ENCODE assay signal across 1 cellular context in genomic region chr5:179549973-179550510, GRCh38.
TF ChIP-seq lines count a peak whose summit lies in the region.

No MANE protein-coding gene starts in this region.

TF ChIP-seq in K562, 482 proteins besides CTCF, POLR2A, EP300 and RAD21 (continued from another document):
- TF ChIP-seq, protein P1, sequence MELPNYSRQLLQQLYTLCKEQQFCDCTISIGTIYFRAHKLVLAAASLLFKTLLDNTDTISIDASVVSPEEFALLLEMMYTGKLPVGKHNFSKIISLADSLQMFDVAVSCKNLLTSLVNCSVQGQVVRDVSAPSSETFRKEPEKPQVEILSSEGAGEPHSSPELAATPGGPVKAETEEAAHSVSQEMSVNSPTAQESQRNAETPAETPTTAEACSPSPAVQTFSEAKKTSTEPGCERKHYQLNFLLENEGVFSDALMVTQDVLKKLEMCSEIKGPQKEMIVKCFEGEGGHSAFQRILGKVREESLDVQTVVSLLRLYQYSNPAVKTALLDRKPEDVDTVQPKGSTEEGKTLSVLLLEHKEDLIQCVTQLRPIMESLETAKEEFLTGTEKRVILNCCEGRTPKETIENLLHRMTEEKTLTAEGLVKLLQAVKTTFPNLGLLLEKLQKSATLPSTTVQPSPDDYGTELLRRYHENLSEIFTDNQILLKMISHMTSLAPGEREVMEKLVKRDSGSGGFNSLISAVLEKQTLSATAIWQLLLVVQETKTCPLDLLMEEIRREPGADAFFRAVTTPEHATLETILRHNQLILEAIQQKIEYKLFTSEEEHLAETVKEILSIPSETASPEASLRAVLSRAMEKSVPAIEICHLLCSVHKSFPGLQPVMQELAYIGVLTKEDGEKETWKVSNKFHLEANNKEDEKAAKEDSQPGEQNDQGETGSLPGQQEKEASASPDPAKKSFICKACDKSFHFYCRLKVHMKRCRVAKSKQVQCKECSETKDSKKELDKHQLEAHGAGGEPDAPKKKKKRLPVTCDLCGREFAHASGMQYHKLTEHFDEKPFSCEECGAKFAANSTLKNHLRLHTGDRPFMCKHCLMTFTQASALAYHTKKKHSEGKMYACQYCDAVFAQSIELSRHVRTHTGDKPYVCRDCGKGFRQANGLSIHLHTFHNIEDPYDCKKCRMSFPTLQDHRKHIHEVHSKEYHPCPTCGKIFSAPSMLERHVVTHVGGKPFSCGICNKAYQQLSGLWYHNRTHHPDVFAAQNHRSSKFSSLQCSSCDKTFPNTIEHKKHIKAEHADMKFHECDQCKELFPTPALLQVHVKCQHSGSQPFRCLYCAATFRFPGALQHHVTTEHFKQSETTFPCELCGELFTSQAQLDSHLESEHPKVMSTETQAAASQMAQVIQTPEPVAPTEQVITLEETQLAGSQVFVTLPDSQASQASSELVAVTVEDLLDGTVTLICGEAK (IDR thresholded peaks at IDR 0.05), result peak; percentile 65
- TF ChIP-seq, protein P1 (CRISPR knock-in tag; IDR thresholded peaks at IDR 0.05), result no peak
- TF ChIP-seq SPI1 (IDR thresholded peaks at IDR 0.05; ENCODE audit: borderline replicate concordance, low read depth, low read length) (peak; percentile 75; the same call in 1 of the 2 replicates), EP400 (IDR thresholded peaks at IDR 0.05) (peak; percentile 46; the same call in 1 of the 2 replicates), ARID1B (IDR thresholded peaks at IDR 0.05) (peak; percentile 35; the same call in 1 of the 2 replicates), ZBTB11 (CRISPR knock-in tag; IDR thresholded peaks at IDR 0.05) (peak in 1 of 3 experiments; percentile 44; a peak in 1 of 6 replicates), DPF2 (IDR thresholded peaks at IDR 0.05) (peak; percentile 75), ELF1 (tag; IDR thresholded peaks at IDR 0.05) (peak; percentile 48), MIER1 (IDR thresholded peaks at IDR 0.05; ENCODE audit: low read depth) (no peak), ATF7 (IDR thresholded peaks at IDR 0.05) (0 out of 2 replicates have a peak, but pooled peaks have one; percentile 40), SUPT5H (IDR thresholded peaks at IDR 0.05) (0 out of 2 replicates have a peak, but pooled peaks have one; percentile 27), AFF1 (IDR thresholded peaks at IDR 0.05; ENCODE audit: low read depth in 1 of 2, partially characterized antibody in 2 of 2) (peak in 1 of 2 experiments; percentile 64), NFRKB (IDR thresholded peaks at IDR 0.05; ENCODE audit: low read depth) (peak; percentile 63; the same call in 1 of the 2 replicates), POLR2B (IDR thresholded peaks at IDR 0.05; ENCODE audit: low read depth, partially characterized antibody) (peak; percentile 11), ARNT (IDR thresholded peaks at IDR 0.05) (0 out of 4 replicates have a peak, but pooled peaks of 1 of the 2 experiments have one; percentile 46), PBX2 (CRISPR knock-in tag; IDR thresholded peaks at IDR 0.05; ENCODE audit: low read depth) (no peak), PBX2 (tag; conservative IDR thresholded peaks at IDR 0.05; ENCODE audit: low read depth) (no peak), BACH1 (tag; IDR thresholded peaks at IDR 0.05) (peak; percentile 70; the same call in 1 of the 2 replicates), BRD9 (IDR thresholded peaks at IDR 0.05; ENCODE audit: low read depth, partially characterized antibody) (peak; percentile 37), TAL1 (IDR thresholded peaks at IDR 0.05) (0 out of 2 replicates have a peak, but pooled peaks have one; percentile 36)
- TF ChIP-seq, protein P2, sequence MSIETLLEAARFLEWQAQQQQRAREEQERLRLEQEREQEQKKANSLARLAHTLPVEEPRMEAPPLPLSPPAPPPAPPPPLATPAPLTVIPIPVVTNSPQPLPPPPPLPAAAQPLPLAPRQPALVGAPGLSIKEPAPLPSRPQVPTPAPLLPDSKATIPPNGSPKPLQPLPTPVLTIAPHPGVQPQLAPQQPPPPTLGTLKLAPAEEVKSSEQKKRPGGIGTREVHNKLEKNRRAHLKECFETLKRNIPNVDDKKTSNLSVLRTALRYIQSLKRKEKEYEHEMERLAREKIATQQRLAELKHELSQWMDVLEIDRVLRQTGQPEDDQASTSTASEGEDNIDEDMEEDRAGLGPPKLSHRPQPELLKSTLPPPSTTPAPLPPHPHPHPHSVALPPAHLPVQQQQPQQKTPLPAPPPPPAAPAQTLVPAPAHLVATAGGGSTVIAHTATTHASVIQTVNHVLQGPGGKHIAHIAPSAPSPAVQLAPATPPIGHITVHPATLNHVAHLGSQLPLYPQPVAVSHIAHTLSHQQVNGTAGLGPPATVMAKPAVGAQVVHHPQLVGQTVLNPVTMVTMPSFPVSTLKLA (conservative IDR thresholded peaks at IDR 0.05), result peak in 1 of 2 experiments; percentile 30; a peak in 1 of 4 replicates
- TF ChIP-seq, protein P3, sequence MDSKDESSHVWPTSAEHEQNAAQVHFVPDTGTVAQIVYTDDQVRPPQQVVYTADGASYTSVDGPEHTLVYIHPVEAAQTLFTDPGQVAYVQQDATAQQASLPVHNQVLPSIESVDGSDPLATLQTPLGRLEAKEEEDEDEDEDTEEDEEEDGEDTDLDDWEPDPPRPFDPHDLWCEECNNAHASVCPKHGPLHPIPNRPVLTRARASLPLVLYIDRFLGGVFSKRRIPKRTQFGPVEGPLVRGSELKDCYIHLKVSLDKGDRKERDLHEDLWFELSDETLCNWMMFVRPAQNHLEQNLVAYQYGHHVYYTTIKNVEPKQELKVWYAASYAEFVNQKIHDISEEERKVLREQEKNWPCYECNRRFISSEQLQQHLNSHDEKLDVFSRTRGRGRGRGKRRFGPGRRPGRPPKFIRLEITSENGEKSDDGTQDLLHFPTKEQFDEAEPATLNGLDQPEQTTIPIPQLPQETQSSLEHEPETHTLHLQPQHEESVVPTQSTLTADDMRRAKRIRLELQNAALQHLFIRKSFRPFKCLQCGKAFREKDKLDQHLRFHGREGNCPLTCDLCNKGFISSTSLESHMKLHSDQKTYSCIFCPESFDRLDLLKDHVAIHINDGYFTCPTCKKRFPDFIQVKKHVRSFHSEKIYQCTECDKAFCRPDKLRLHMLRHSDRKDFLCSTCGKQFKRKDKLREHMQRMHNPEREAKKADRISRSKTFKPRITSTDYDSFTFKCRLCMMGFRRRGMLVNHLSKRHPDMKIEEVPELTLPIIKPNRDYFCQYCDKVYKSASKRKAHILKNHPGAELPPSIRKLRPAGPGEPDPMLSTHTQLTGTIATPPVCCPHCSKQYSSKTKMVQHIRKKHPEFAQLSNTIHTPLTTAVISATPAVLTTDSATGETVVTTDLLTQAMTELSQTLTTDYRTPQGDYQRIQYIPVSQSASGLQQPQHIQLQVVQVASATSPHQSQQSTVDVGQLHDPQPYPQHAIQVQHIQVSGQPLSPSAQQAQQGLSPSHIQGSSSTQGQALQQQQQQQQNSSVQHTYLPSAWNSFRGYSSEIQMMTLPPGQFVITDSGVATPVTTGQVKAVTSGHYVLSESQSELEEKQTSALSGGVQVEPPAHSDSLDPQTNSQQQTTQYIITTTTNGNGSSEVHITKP (IDR thresholded peaks at IDR 0.05; ENCODE audit: partially characterized antibody), result peak; percentile 50
- TF ChIP-seq, protein P4, sequence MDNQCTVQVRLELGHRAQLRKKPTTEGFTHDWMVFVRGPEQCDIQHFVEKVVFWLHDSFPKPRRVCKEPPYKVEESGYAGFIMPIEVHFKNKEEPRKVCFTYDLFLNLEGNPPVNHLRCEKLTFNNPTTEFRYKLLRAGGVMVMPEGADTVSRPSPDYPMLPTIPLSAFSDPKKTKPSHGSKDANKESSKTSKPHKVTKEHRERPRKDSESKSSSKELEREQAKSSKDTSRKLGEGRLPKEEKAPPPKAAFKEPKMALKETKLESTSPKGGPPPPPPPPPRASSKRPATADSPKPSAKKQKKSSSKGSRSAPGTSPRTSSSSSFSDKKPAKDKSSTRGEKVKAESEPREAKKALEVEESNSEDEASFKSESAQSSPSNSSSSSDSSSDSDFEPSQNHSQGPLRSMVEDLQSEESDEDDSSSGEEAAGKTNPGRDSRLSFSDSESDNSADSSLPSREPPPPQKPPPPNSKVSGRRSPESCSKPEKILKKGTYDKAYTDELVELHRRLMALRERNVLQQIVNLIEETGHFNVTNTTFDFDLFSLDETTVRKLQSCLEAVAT (IDR thresholded peaks at IDR 0.05), result 0 out of 4 replicates have a peak, but pooled peaks of 1 of the 2 experiments have one; percentile 10
